ENCODE assay signal across 18 cellular contexts in the genomic region with DNA sequence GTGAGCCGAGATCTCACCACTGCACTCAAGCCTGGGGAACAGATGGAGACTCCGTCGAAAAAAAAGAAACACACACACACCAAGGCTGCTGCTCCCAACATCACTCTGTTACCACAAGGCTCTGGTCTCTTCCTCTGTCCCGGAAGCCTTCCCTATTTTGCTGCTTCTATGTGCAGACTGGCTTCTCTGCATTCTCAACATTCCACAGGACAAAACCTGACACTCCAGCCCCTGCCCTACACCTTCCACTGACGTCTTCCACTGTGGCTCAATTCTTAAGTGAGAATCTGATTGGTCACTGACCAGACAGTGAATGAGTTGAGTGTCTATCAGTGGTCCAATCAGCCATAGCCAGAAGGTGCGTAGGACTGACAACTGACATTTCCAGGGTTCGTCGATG. TPM values are rescaled to one million over a fixed set of nuclear protein-coding genes. Genes with fewer than 3 reads are reported as not detected.
DNase-seq lines count a peak whose midpoint lies in the region; ATAC-seq, FAIRE-seq and TF ChIP-seq lines count a peak whose summit lies in the region.
"Had no signal": no experiment of that assay in that cellular context is flagged by ENCODE, and none has a peak within 500 bp of the region (broad histone marks: within the 10 kb centered on the region; RNA-seq: fewer than 3 reads in every experiment).

No MANE protein-coding gene starts in this region.

- peaks cover 1 to 6% of the 10 kb centered on the region in 2 experiments; a peak in 2 of 5 replicates for H3K27me3 ChIP-seq in HepG2 (ENCODE audit: control insufficient read depth in 1 of 2, insufficient read depth in 2 of 2, low read length in 2 of 2)
- no peaks in the 10 kb centered on the region for H3K27me3 ChIP-seq in right lobe of liver

- H3K4me1 ChIP-seq in HepG2 (ENCODE audit: insufficient read depth, low read length) (no peaks in the 10 kb centered on the region), right lobe of liver (no peaks in the 10 kb centered on the region)
- H3K4me1 ChIP-seq: SJSA1 had no signal

- H4K20me1 ChIP-seq in HepG2 (ENCODE audit: insufficient read depth, low read length): no peaks in the 10 kb centered on the region

- TF ChIP-seq CTCF in HepG2 (CRISPR knock-in tag; IDR thresholded peaks at IDR 0.05): no peak
- TF ChIP-seq CTCF in right lobe of liver (IDR thresholded peaks at IDR 0.05): no peak
- no peak for TF ChIP-seq CTCF in choroid plexus epithelial cell (conservative IDR thresholded peaks at IDR 0.05; ENCODE audit: low read depth, low read length)

- no peaks in the 10 kb centered on the region for H3K9me3 ChIP-seq in HepG2 (ENCODE audit: low read length)
- H3K9me3 ChIP-seq in right lobe of liver: no peaks in the 10 kb centered on the region
- H3K9me3 ChIP-seq: SJSA1 had no signal

- 50% methylated on average over 8 of the region's 8 CpGs for WGBS in HepG2 (ENCODE audit: low lambda C conversion rate)
- 60% methylated on average over 8 of the region's 8 CpGs for WGBS in right lobe of liver (ENCODE audit: insufficient coverage, low coverage, low lambda C conversion rate, missing lambda C conversion rate)

- no peak for TF ChIP-seq RAD21 in HepG2 (CRISPR knock-in tag; IDR thresholded peaks at IDR 0.05)

- intact Hi-C loops in HepG2 (cut with micrococcal nuclease; ENCODE audit: unreplicated experiment): no loop called here
- intact Hi-C loops in right lobe of liver (cut with DNase I): no loop called here

- POLR2A ChIA-PET in HepG2 (lab: Yijun Ruan, JAX): no interaction called here

- no peak for TF ChIP-seq POLR2A in HepG2 (IDR thresholded peaks at IDR 0.05; ENCODE audit: insufficient read depth in 1 of 2, low read depth in 2 of 2, low read length in 2 of 2)
- TF ChIP-seq POLR2A in right lobe of liver (IDR thresholded peaks at IDR 0.05): no peak

- no TSS peak for BruUV-seq in HepG2 (replicated peaks; lab: Mats Ljungman, UMichigan)

- CTCF ChIA-PET in HepG2 (lab: Yijun Ruan, JAX; ENCODE audit: low intra/inter-chr PET ratio, low total read pairs): no interaction called here

- no peak overlapping the region for H3K4me3 ChIP-seq in HepG2 (replicated peaks in 1 of 3; ENCODE audit: insufficient read depth in 1 of 3, low read depth in 2 of 3, low read length in 3 of 3)
- H3K4me3 ChIP-seq in right lobe of liver: no peak overlapping the region
- no peak overlapping the region for H3K4me3 ChIP-seq in choroid plexus epithelial cell (ENCODE audit: low read depth, low read length)
- H3K4me3 ChIP-seq: SJSA1 had no signal

- TF ChIP-seq EP300 in HepG2 (IDR thresholded peaks at IDR 0.05; ENCODE audit: low read depth in 2 of 2, low read length in 2 of 2) (no peak), HepG2 (CRISPR knock-in tag; IDR thresholded peaks at IDR 0.05; ENCODE audit: borderline replicate concordance) (no peak)

- H3K4me2 ChIP-seq in HepG2 (ENCODE audit: low read depth, low read length): no peak overlapping the region

- ATAC-seq in HepG2 (peak; percentile 73), right lobe of liver (no peak)
- ATAC-seq: activated CD8-positive, alpha-beta T cell treated with anti-CD3 and anti-CD28 coated beads, Interleukin-2, amount 10 ng/mL, durations not matched to agents 7 days and 5 days; activated naive CD8-positive, alpha-beta T cell treated with anti-CD3 and anti-CD28 coated beads, Interleukin-2, amount 50 U/mL, for 24 hours; CD8-positive, alpha-beta T cell; HCT116 had no signal

- H3K27ac ChIP-seq in HepG2 (ENCODE audit: extremely low read length, insufficient read depth, low read length): no peak overlapping the region
- H3K27ac ChIP-seq in right lobe of liver: no peak overlapping the region
- H3K27ac ChIP-seq: SJSA1 had no signal

- DNase-seq in HepG2 (ENCODE audit: low spot score) (no peak), right lobe of liver (no peak), choroid plexus epithelial cell (ENCODE audit: low read depth) (peak; percentile 55), left kidney (ENCODE audit: low read depth, low spot score) (peak; percentile 34), NCI-H2196 (lab: John Stamatoyannopoulos, UW; ENCODE audit: unreplicated experiment) (no peak), A172 (ENCODE audit: low spot score) (no peak), cerebellum (ENCODE audit: low spot score) (no peak)
- no peak for DNase-seq in activated CD4-positive, alpha-beta T cell treated with anti-CD3 and anti-CD28 coated beads for 48 hours
- DNase-seq: activated CD8-positive, alpha-beta T cell treated with anti-CD3 and anti-CD28 coated beads, Interleukin-2, amount 10 ng/mL, durations not matched to agents 7 days and 5 days; activated naive CD8-positive, alpha-beta T cell treated with anti-CD3 and anti-CD28 coated beads, Interleukin-2, amount 50 U/mL, for 24 hours; CD8-positive, alpha-beta T cell; immature natural killer cell; NCI-H1048 had no signal

- in situ Hi-C loops in HepG2 (cut with HindIII; ENCODE audit: extremely low pct_ligation_motif_present, low pct_unique_long_range_greater_than_20kb): no loop called here

- FAIRE-seq in HepG2 (lab: Jason Lieb, UNC): no peak
- FAIRE-seq: frontal cortex had no signal

- no peak overlapping the region for H3K9ac ChIP-seq in HepG2 (ENCODE audit: insufficient read depth, low read depth, low read length)

- no peaks in the 10 kb centered on the region for H3K36me3 ChIP-seq in HepG2 (replicated peaks in 1 of 2; ENCODE audit: control insufficient read depth in 1 of 2, insufficient read depth in 2 of 2, low read length in 2 of 2)
- H3K36me3 ChIP-seq in right lobe of liver: no peaks in the 10 kb centered on the region
- H3K36me3 ChIP-seq: SJSA1 had no signal

- H2AFZ ChIP-seq in HepG2 (ENCODE audit: low read length): no peak overlapping the region

- H3K79me2 ChIP-seq in HepG2 (ENCODE audit: insufficient read depth, low read length): no peaks in the 10 kb centered on the region

RNA-seq across cellular contexts. Expression of a gene that starts 5.9 kb away (rescaled TPM):
- total RNA-seq in HepG2 (2016; rRNA removed; fragmentation: Illumina TruSeq; extraction: Trizol): not detected in 2 replicates
- total RNA-seq in HepG2 (2016; cell fraction: cytosol; rRNA removed; fragmentation: Illumina TruSeq; extraction: Trizol; ENCODE audit: low read depth): not detected in 2 replicates
- total RNA-seq in HepG2 (2016; cell fraction: insoluble cytoplasmic fraction; rRNA removed; fragmentation: Illumina TruSeq; extraction: Trizol): not detected in 2 replicates
- not detected in 2 replicates for total RNA-seq in HepG2 (2016; cell fraction: membrane; rRNA removed; fragmentation: Illumina TruSeq; extraction: Trizol)
- total RNA-seq in HepG2 (2016; cell fraction: nucleus; rRNA removed; fragmentation: Illumina TruSeq; extraction: Trizol): not detected in 2 replicates
- polyA plus RNA-seq in HepG2 (2011; rRNA removed): 0.50 TPM in 1 of 2 replicates, not detected in the other
- not detected in 2 replicates for polyA plus RNA-seq in HepG2 (2011; cell fraction: cytosol; rRNA removed)
- not detected in 2 replicates for polyA plus RNA-seq in HepG2 (2011; cell fraction: nucleus; rRNA removed)
- polyA plus RNA-seq in HepG2 (2012): 0.20 TPM in 1 of 2 replicates, not detected in the other
- polyA plus RNA-seq in HepG2 (2016; cell fraction: cytosol; fragmentation: Illumina TruSeq; extraction: Trizol; ENCODE audit: low read depth): not detected in 2 replicates
- not detected in 2 replicates for polyA plus RNA-seq in HepG2 (2016; cell fraction: insoluble cytoplasmic fraction; fragmentation: Illumina TruSeq; extraction: Trizol; ENCODE audit: low read depth)
- polyA plus RNA-seq in HepG2 (2016; cell fraction: membrane; fragmentation: Illumina TruSeq; extraction: Trizol; ENCODE audit: low read depth): not detected in 2 replicates
- polyA plus RNA-seq in HepG2 (2016; cell fraction: nucleus; fragmentation: Illumina TruSeq; extraction: Trizol; ENCODE audit: insufficient read depth, low read depth): not detected in 2 replicates
- polyA minus RNA-seq in HepG2 (2011; rRNA and poly(A)+ RNA removed; ENCODE audit: low replicate concordance): not detected in 2 replicates
- polyA minus RNA-seq in HepG2 (2011; cell fraction: cytosol; rRNA and poly(A)+ RNA removed): not detected in 2 replicates
- polyA minus RNA-seq in HepG2 (2011; cell fraction: nucleus; rRNA and poly(A)+ RNA removed): not detected in 2 replicates
- total RNA-seq in right lobe of liver: not detected
- total RNA-seq in A172 (2014; rRNA removed; shearing (Covaris generic)): not detected in 2 replicates
- not detected for total RNA-seq in cerebellum
- total RNA-seq: activated CD8-positive, alpha-beta T cell treated with anti-CD3 and anti-CD28 coated beads, Interleukin-2, amount 10 ng/mL, durations not matched to agents 7 days and 5 days; frontal cortex; osteoblast; SJSA1 had no signal
- polyA plus RNA-seq: IgD-negative memory B cell, immature natural killer cell had no signal

RNA-seq across cellular contexts. Expression of a gene that starts 47.5 kb away (rescaled TPM):
- total RNA-seq in HepG2 (2016; rRNA removed; fragmentation: Illumina TruSeq; extraction: Trizol) (9.3 and 10.6 TPM in 2 replicates), right lobe of liver (10 to 100 TPM in 3 of 6 experiments, 1 to 10 TPM in 3; 6.8 to 11.5 (median 10.0) TPM), cerebellum (25.3 TPM)
- total RNA-seq in HepG2 (2016; cell fraction: cytosol; rRNA removed; fragmentation: Illumina TruSeq; extraction: Trizol; ENCODE audit: low read depth): 1.7 and 1.8 TPM in 2 replicates
- 8.6 and 13.2 TPM in 2 replicates for total RNA-seq in HepG2 (2016; cell fraction: insoluble cytoplasmic fraction; rRNA removed; fragmentation: Illumina TruSeq; extraction: Trizol)
- total RNA-seq in HepG2 (2016; cell fraction: membrane; rRNA removed; fragmentation: Illumina TruSeq; extraction: Trizol): 5.3 and 6.3 TPM in 2 replicates
- 17.5 and 22.6 TPM in 2 replicates for total RNA-seq in HepG2 (2016; cell fraction: nucleus; rRNA removed; fragmentation: Illumina TruSeq; extraction: Trizol)
- 14.4 and 14.7 TPM in 2 replicates for polyA plus RNA-seq in HepG2 (2011; rRNA removed)
- polyA plus RNA-seq in HepG2 (2011; cell fraction: cytosol; rRNA removed): 3.2 and 3.9 TPM in 2 replicates
- 20.7 and 26.6 TPM in 2 replicates for polyA plus RNA-seq in HepG2 (2011; cell fraction: nucleus; rRNA removed)
- 8.7 and 8.8 TPM in 2 replicates for polyA plus RNA-seq in HepG2 (2012)
- 1.7 and 1.9 TPM in 2 replicates for polyA plus RNA-seq in HepG2 (2016; cell fraction: cytosol; fragmentation: Illumina TruSeq; extraction: Trizol; ENCODE audit: low read depth)
- 7.0 and 7.6 TPM in 2 replicates for polyA plus RNA-seq in HepG2 (2016; cell fraction: insoluble cytoplasmic fraction; fragmentation: Illumina TruSeq; extraction: Trizol; ENCODE audit: low read depth)
- 3.2 and 3.3 TPM in 2 replicates for polyA plus RNA-seq in HepG2 (2016; cell fraction: membrane; fragmentation: Illumina TruSeq; extraction: Trizol; ENCODE audit: low read depth)
- 19.8 and 22.2 TPM in 2 replicates for polyA plus RNA-seq in HepG2 (2016; cell fraction: nucleus; fragmentation: Illumina TruSeq; extraction: Trizol; ENCODE audit: insufficient read depth, low read depth)
- polyA minus RNA-seq in HepG2 (2011; rRNA and poly(A)+ RNA removed; ENCODE audit: low replicate concordance): 6.8 and 8.8 TPM in 2 replicates
- polyA minus RNA-seq in HepG2 (2011; cell fraction: cytosol; rRNA and poly(A)+ RNA removed): 5.9 and 6.3 TPM in 2 replicates
- polyA minus RNA-seq in HepG2 (2011; cell fraction: nucleus; rRNA and poly(A)+ RNA removed): 49.4 and 58.6 TPM in 2 replicates
- 7.8 and 13.0 TPM in 2 replicates for total RNA-seq in A172 (2014; rRNA removed; shearing (Covaris generic))

RNA-seq across cellular contexts. Expression of a gene that starts 47.6 kb away (rescaled TPM):
- 30.5 and 42.6 TPM in 2 replicates for total RNA-seq in HepG2 (2016; rRNA removed; fragmentation: Illumina TruSeq; extraction: Trizol)
- total RNA-seq in HepG2 (2016; cell fraction: cytosol; rRNA removed; fragmentation: Illumina TruSeq; extraction: Trizol; ENCODE audit: low read depth): 8.6 and 10.4 TPM in 2 replicates
- total RNA-seq in HepG2 (2016; cell fraction: insoluble cytoplasmic fraction; rRNA removed; fragmentation: Illumina TruSeq; extraction: Trizol): 29.9 and 42.5 TPM in 2 replicates
- total RNA-seq in HepG2 (2016; cell fraction: membrane; rRNA removed; fragmentation: Illumina TruSeq; extraction: Trizol): 18.6 and 21.8 TPM in 2 replicates
- 18.1 and 19.9 TPM in 2 replicates for total RNA-seq in HepG2 (2016; cell fraction: nucleus; rRNA removed; fragmentation: Illumina TruSeq; extraction: Trizol)
- polyA plus RNA-seq in HepG2 (2011; rRNA removed): 14.6 and 19.9 TPM in 2 replicates
- 9.2 and 15.7 TPM in 2 replicates for polyA plus RNA-seq in HepG2 (2011; cell fraction: cytosol; rRNA removed)
- 5.9 and 8.6 TPM in 2 replicates for polyA plus RNA-seq in HepG2 (2011; cell fraction: nucleus; rRNA removed)
- polyA plus RNA-seq in HepG2 (2012): 22.4 and 27.0 TPM in 2 replicates
- 10.5 and 12.8 TPM in 2 replicates for polyA plus RNA-seq in HepG2 (2016; cell fraction: cytosol; fragmentation: Illumina TruSeq; extraction: Trizol; ENCODE audit: low read depth)
- polyA plus RNA-seq in HepG2 (2016; cell fraction: insoluble cytoplasmic fraction; fragmentation: Illumina TruSeq; extraction: Trizol; ENCODE audit: low read depth): 41.6 and 44.8 TPM in 2 replicates
- polyA plus RNA-seq in HepG2 (2016; cell fraction: membrane; fragmentation: Illumina TruSeq; extraction: Trizol; ENCODE audit: low read depth): 17.8 and 18.6 TPM in 2 replicates
- 23.2 and 25.5 TPM in 2 replicates for polyA plus RNA-seq in HepG2 (2016; cell fraction: nucleus; fragmentation: Illumina TruSeq; extraction: Trizol; ENCODE audit: insufficient read depth, low read depth)
- 4.7 and 5.4 TPM in 2 replicates for polyA minus RNA-seq in HepG2 (2011; rRNA and poly(A)+ RNA removed; ENCODE audit: low replicate concordance)
- 5.6 and 8.5 TPM in 2 replicates for polyA minus RNA-seq in HepG2 (2011; cell fraction: cytosol; rRNA and poly(A)+ RNA removed)
- 28.8 and 29.8 TPM in 2 replicates for polyA minus RNA-seq in HepG2 (2011; cell fraction: nucleus; rRNA and poly(A)+ RNA removed)
- 10 to 100 TPM in 5 of 6 experiments, 1 to 10 TPM in 1; 8.6 to 19.3 (median 14.0) TPM for total RNA-seq in right lobe of liver
- 8.3 and 9.3 TPM in 2 replicates for total RNA-seq in A172 (2014; rRNA removed; shearing (Covaris generic))
- 58.8 TPM for total RNA-seq in cerebellum

Comparison
In these comparisons a context has a peak if more than half of its experiments do, and no peak if none do; other contexts are left out.
1. DNase-seq: peak in choroid plexus epithelial cell (single experiment) and left kidney (single experiment); none in HepG2 (single experiment), right lobe of liver (0 of 3), activated CD4-positive, alpha-beta T cell treated with anti-CD3 and anti-CD28 coated beads for 48 hours (single experiment), NCI-H2196 (single experiment), A172 (single experiment) and cerebellum (single experiment).